In the genomic region with DNA sequence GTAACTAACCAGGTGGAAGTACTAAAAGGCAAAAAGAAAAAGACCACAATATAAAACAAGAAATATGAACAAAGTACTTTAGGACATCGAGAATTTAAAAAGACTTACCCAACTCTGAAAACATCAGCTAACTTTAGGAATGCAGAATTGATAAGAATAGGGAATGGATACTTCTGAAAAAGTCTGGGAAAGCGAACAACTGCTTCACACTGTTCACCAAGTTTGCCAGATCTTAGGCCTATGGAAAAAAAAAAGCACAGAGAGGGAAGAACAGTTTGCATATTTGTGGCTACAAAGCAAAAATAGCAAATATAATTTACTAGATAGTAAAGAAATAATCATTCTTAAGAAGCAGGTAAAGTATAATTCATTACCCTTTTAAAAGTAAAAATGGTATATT, we compare ENCODE assay signal across 31 cellular contexts. TPM values are rescaled to one million over a fixed set of nuclear protein-coding genes. Genes with fewer than 3 reads are reported as not detected.
"Had no signal": no experiment of that assay in that cellular context is flagged by ENCODE, and none has a peak within 500 bp of the region (broad histone marks: within the 10 kb centered on the region; RNA-seq: fewer than 3 reads in every experiment).

No MANE protein-coding gene starts in this region.

- H3K27ac Mint-ChIP-seq: activated B cell treated with CpG ODN at 0.5 μM for 24 hours; activated CD4-positive, alpha-beta memory T cell treated with anti-CD3 and anti-CD28 coated beads for 36 hours; activated CD8-positive, alpha-beta T cell treated with anti-CD3 and anti-CD28 coated beads for 36 hours; activated naive CD4-positive, alpha-beta T cell treated with anti-CD3 and anti-CD28 coated beads, Interleukin-2, amount 10 ng/mL, durations not matched to agents 7 days and 5 days; activated naive CD4-positive, alpha-beta T cell treated with anti-CD3 and anti-CD28 coated beads, Interleukin-2, amount 50 U/mL, for 24 hours; activated naive CD8-positive, alpha-beta T cell; activated naive CD8-positive, alpha-beta T cell treated with anti-CD3 and anti-CD28 coated beads, Interleukin-2, amount 10 ng/mL, durations not matched to agents 7 days and 5 days; activated naive CD8-positive, alpha-beta T cell treated with anti-CD3 and anti-CD28 coated beads, Interleukin-2, amount 50 U/mL, for 24 hours; activated T-cell treated with anti-CD3 and anti-CD28 coated beads, Interleukin-2, amount 50 U/mL, for 24 hours; activated T-helper 2 cell treated with anti-CD3 and anti-CD28 coated beads, Interferon-gamma antibody, Interleukin-2, Interleukin-4, amounts not matched to agents 10 μg/mL and 5 μg/mL and 100 μg/mL, durations not matched to agents 14 hours and 24 hours and 36 hours; T-cell; T-helper 2 cell treated with Interferon-gamma antibody and Interleukin-4, amounts not matched to agents 5 μg/mL and 100 μg/mL, for 36 hours had no signal

- H3K27ac ChIP-seq: ascending aorta, brain microvascular endothelial cell, cardiac muscle cell, VCaP had no signal

- DNase-seq: activated B cell treated with CpG ODN at 0.5 μM for 24 hours; activated CD4-positive, alpha-beta memory T cell treated with anti-CD3 and anti-CD28 coated beads for 36 hours; activated CD4-positive, alpha-beta T cell treated with anti-CD3 and anti-CD28 coated beads for 48 hours; activated CD4-positive, CD25-positive, alpha-beta regulatory T cell treated with anti-CD3 and anti-CD28 coated beads, Interleukin-2, amount 50 U/mL, for 72 hours; activated CD8-positive, alpha-beta memory T cell treated with anti-CD3 and anti-CD28 coated beads, Interleukin-2, amount 50 U/mL, for 4 hours; activated CD8-positive, alpha-beta T cell treated with anti-CD3 and anti-CD28 coated beads for 36 hours; activated effector memory CD4-positive, alpha-beta T cell treated with Interleukin-2 at 50 U/mL for 16 hours; activated gamma-delta T cell; activated naive CD4-positive, alpha-beta T cell treated with anti-CD3 and anti-CD28 coated beads, Interleukin-2, amount 10 ng/mL, durations not matched to agents 7 days and 5 days; activated naive CD4-positive, alpha-beta T cell treated with Interleukin-2 at 50 U/mL for 16 hours; activated naive CD8-positive, alpha-beta T cell treated with anti-CD3 and anti-CD28 coated beads, Interleukin-2, amount 10 ng/mL, durations not matched to agents 7 days and 5 days; activated naive CD8-positive, alpha-beta T cell treated with anti-CD3 and anti-CD28 coated beads, Interleukin-2, amount 50 U/mL, for 24 hours; activated T-cell treated with anti-CD3 and anti-CD28 coated beads for 4 hours; activated T-cell treated with anti-CD3 and anti-CD28 coated beads, Interleukin-2, amount 50 U/mL, for 24 hours; activated T-cell treated with anti-CD3 and anti-CD28 coated beads, Interleukin-2, amount 50 U/mL, for 48 hours; amygdala; anterior cingulate cortex; brain microvascular endothelial cell; caudate nucleus; cerebellar nuclear complex; T-cell; T-helper 2 cell; T-helper 9 cell had no signal

- H3K27me3 ChIP-seq: ascending aorta, brain microvascular endothelial cell, cardiac muscle cell had no signal

- H3K36me3 ChIP-seq: brain microvascular endothelial cell had no signal

- H3K4me3 ChIP-seq: ascending aorta, cardiac muscle cell had no signal

- H3K9me3 Mint-ChIP-seq: central memory CD8-positive, alpha-beta T cell had no signal

- H3K4me3 Mint-ChIP-seq: activated B cell treated with CpG ODN at 0.5 μM for 24 hours; activated CD4-positive, alpha-beta memory T cell treated with anti-CD3 and anti-CD28 coated beads for 36 hours; activated CD8-positive, alpha-beta T cell treated with anti-CD3 and anti-CD28 coated beads for 36 hours; activated naive CD4-positive, alpha-beta T cell treated with anti-CD3 and anti-CD28 coated beads, Interleukin-2, amount 10 ng/mL, durations not matched to agents 7 days and 5 days; activated naive CD4-positive, alpha-beta T cell treated with anti-CD3 and anti-CD28 coated beads, Interleukin-2, amount 50 U/mL, for 24 hours; activated naive CD8-positive, alpha-beta T cell; activated naive CD8-positive, alpha-beta T cell treated with anti-CD3 and anti-CD28 coated beads, Interleukin-2, amount 10 ng/mL, durations not matched to agents 7 days and 5 days; activated naive CD8-positive, alpha-beta T cell treated with anti-CD3 and anti-CD28 coated beads, Interleukin-2, amount 50 U/mL, for 24 hours; activated T-cell treated with anti-CD3 and anti-CD28 coated beads, Interleukin-2, amount 50 U/mL, for 24 hours; central memory CD8-positive, alpha-beta T cell; T-cell; T-helper 2 cell treated with Interferon-gamma antibody and Interleukin-4, amounts not matched to agents 5 μg/mL and 100 μg/mL, for 36 hours had no signal

- H3K9me3 ChIP-seq: ascending aorta had no signal

- H3K4me1 ChIP-seq: ascending aorta had no signal

- ATAC-seq: activated CD8-positive, alpha-beta T cell treated with anti-CD3 and anti-CD28 coated beads for 36 hours; activated naive CD8-positive, alpha-beta T cell treated with anti-CD3 and anti-CD28 coated beads, Interleukin-2, amount 50 U/mL, for 24 hours; T-cell had no signal

- H3K27me3 Mint-ChIP-seq: activated B cell treated with CpG ODN at 0.5 μM for 24 hours; activated CD4-positive, alpha-beta memory T cell treated with anti-CD3 and anti-CD28 coated beads for 36 hours; activated CD8-positive, alpha-beta T cell treated with anti-CD3 and anti-CD28 coated beads for 36 hours; activated naive CD4-positive, alpha-beta T cell treated with anti-CD3 and anti-CD28 coated beads, Interleukin-2, amount 10 ng/mL, durations not matched to agents 7 days and 5 days; activated naive CD4-positive, alpha-beta T cell treated with anti-CD3 and anti-CD28 coated beads, Interleukin-2, amount 50 U/mL, for 24 hours; activated naive CD8-positive, alpha-beta T cell; activated naive CD8-positive, alpha-beta T cell treated with anti-CD3 and anti-CD28 coated beads, Interleukin-2, amount 10 ng/mL, durations not matched to agents 7 days and 5 days; activated naive CD8-positive, alpha-beta T cell treated with anti-CD3 and anti-CD28 coated beads, Interleukin-2, amount 50 U/mL, for 24 hours; activated T-cell treated with anti-CD3 and anti-CD28 coated beads, Interleukin-2, amount 50 U/mL, for 24 hours; central memory CD8-positive, alpha-beta T cell; T-cell had no signal

- H3K4me1 Mint-ChIP-seq: activated B cell treated with CpG ODN at 0.5 μM for 24 hours; activated naive CD4-positive, alpha-beta T cell treated with anti-CD3 and anti-CD28 coated beads, Interleukin-2, amount 10 ng/mL, durations not matched to agents 7 days and 5 days; activated naive CD4-positive, alpha-beta T cell treated with anti-CD3 and anti-CD28 coated beads, Interleukin-2, amount 50 U/mL, for 24 hours; activated naive CD8-positive, alpha-beta T cell treated with anti-CD3 and anti-CD28 coated beads, Interleukin-2, amount 50 U/mL, for 24 hours had no signal

RNA-seq across cellular contexts. Expression of a gene that starts 14.6 kb away (rescaled TPM):
- total RNA-seq: ascending aorta had no signal
